1 cellular context compared by ENCODE assay signal in the genomic region with DNA sequence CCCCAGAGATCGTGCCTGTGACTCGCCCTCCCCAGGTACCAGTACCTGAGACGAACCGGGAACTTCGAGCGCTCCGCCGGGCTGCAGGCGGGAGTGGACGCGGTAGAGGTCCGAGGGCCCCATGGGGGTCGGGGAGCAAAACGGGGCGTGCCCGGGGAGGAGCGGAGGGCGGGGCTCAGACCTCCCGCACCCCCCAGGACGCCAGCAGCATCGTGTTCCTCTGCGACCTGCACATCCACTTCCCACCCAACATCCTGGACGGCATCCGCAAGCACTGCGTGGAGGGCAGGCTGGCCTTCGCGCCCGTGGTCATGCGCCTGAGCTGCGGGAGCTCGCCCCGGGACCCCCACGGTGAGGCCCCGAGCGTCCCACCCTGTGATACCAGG.
TF ChIP-seq lines count a peak whose summit lies in the region.

No MANE protein-coding gene starts in this region.

TF ChIP-seq in HepG2, 621 proteins besides CTCF, POLR2A, EP300 and RAD21:
- TF ChIP-seq ZC3H4 (CRISPR knock-in tag; IDR thresholded peaks at IDR 0.05; ENCODE audit: borderline replicate concordance) (no peak), AGO2 (optimal IDR thresholded peaks at IDR 0.05; ENCODE audit: low read depth, low read length) (peak; percentile 5)
TF ChIP-seq in HepG2: peak in this region for 1.
